Comparison of ENCODE assay signal across 8 cellular contexts in genomic region chr13:49240017-49240416, GRCh38.
DNase-seq lines count a peak whose midpoint lies in the region; ATAC-seq and FAIRE-seq lines count a peak whose summit lies in the region.

No MANE protein-coding gene starts in this region.

- DNase-seq in NCI-H82 (lab: John Stamatoyannopoulos, UW) (peak; percentile 56), NCI-H82 treated with DMSO at 0.1 percent for 48 hours (lab: John Stamatoyannopoulos, UW; ENCODE audit: unreplicated experiment) (no peak), germinal center (ENCODE audit: low spot score) (peak; percentile 26), HTR-8/SVneo (ENCODE audit: insufficient read length, low spot score) (no peak)
- peak; percentile 24 to 50 for DNase-seq in activated CD4-positive, alpha-beta T cell treated with anti-CD3 and anti-CD28 coated beads for 4 hours
- peak; percentile 41 for DNase-seq in stimulated activated naive CD8-positive, alpha-beta T cell treated with anti-CD3 and anti-CD28 coated beads, Interleukin-15, Interleukin-2, amounts not matched to agents 100 U/mL and 50 U/mL, for 24 hours

- no peak for FAIRE-seq in HTR-8/SVneo (lab: Jason Lieb, UNC)

- ATAC-seq in HG03095 (IDR thresholded peaks at IDR 0.05; ENCODE audit: unreplicated experiment) (peak; percentile 80), HG03039 (IDR thresholded peaks at IDR 0.05; ENCODE audit: unreplicated experiment) (no peak)
- ATAC-seq in stimulated activated naive CD8-positive, alpha-beta T cell treated with anti-CD3 and anti-CD28 coated beads, Interleukin-15, Interleukin-2, amounts not matched to agents 100 U/mL and 50 U/mL, for 24 hours, result peak; percentile 75

Comparison
In these comparisons a context has a peak if more than half of its experiments do, and no peak if none do; other contexts are left out.
1. DNase-seq: peak in NCI-H82 (single experiment), activated CD4-positive, alpha-beta T cell treated with anti-CD3 and anti-CD28 coated beads for 4 hours (2 of 2), germinal center (single experiment) and stimulated activated naive CD8-positive, alpha-beta T cell treated with anti-CD3 and anti-CD28 coated beads, Interleukin-15, Interleukin-2, amounts not matched to agents 100 U/mL and 50 U/mL, for 24 hours (single experiment); none in NCI-H82 treated with DMSO at 0.1 percent for 48 hours (single experiment) and HTR-8/SVneo (single experiment).